1 cellular context compared by ENCODE assay signal in the genomic region with DNA sequence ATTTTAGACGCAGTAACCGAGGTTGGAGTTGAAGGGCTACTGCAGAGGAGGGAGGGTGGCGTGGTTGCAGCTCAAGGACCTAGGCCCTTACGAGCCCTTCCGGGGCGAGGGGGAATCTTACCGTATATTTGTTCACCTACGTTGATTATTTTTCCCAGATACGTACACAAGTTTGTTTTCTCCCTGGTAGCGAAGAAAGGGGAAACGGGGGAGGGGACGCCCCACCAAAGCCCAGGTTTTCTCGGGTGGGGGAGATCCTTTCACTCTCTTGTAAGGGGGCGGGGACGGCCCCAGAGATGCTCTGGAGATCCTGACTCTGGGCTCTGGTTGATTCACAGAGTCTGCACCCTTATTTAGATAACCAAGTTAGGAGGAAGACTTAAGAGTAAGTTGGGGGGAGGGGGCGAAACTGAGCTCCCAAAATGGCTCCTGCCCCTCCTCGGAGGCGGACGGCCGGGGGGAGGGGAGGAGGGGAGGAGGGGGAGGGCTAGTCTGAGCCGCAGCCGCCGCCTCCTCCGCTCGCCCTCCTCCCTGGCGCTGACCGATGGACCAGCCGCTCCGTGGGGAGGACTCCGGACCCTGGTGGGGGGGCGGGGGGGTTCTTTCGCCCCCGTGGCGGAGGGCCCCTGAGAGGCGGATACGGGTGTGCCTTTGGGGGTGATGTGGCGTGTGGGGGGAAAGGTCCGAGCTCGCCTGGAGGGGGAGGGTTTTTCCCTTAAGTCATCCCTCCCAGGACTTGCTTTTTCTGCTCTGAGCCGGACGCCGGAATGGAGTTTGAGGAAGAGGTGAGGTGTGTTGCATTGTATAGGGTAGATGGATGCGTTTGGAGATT.
TF ChIP-seq lines count a peak whose summit lies in the region.

No MANE protein-coding gene starts in this region.

TF ChIP-seq in K562, 482 proteins besides CTCF, POLR2A, EP300 and RAD21 (continued from another document):
- TF ChIP-seq HMBOX1 (IDR thresholded peaks at IDR 0.05), result peak; percentile 64; the same call in 1 of the 2 replicates
- peak; percentile 94 for TF ChIP-seq PCBP1 (IDR thresholded peaks at IDR 0.05; ENCODE audit: low read depth, low read length, poor library complexity, severe bottlenecking)
- TF ChIP-seq FOXJ2 (tag; IDR thresholded peaks at IDR 0.05), result peak; percentile 86
- no peak for TF ChIP-seq PCBP2 (IDR thresholded peaks at IDR 0.05; ENCODE audit: low read depth, low read length, poor library complexity, severe bottlenecking)
- TF ChIP-seq KDM5B (IDR thresholded peaks at IDR 0.05; ENCODE audit: insufficient replicate concordance, low read depth, low read length), result peak; percentile 1
- peak; percentile 38 for TF ChIP-seq HMGN3 (IDR thresholded peaks at IDR 0.05; ENCODE audit: borderline replicate concordance, extremely low read depth, insufficient read length, low read depth, low read length)
- TF ChIP-seq MTA2 (IDR thresholded peaks at IDR 0.05; ENCODE audit: low read depth), result no peak
- TF ChIP-seq RHOXF2B (CRISPR knock-in tag; conservative IDR thresholded peaks at IDR 0.05), result no peak
- TF ChIP-seq, protein P1, sequence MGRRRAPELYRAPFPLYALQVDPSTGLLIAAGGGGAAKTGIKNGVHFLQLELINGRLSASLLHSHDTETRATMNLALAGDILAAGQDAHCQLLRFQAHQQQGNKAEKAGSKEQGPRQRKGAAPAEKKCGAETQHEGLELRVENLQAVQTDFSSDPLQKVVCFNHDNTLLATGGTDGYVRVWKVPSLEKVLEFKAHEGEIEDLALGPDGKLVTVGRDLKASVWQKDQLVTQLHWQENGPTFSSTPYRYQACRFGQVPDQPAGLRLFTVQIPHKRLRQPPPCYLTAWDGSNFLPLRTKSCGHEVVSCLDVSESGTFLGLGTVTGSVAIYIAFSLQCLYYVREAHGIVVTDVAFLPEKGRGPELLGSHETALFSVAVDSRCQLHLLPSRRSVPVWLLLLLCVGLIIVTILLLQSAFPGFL (CRISPR knock-in tag; IDR thresholded peaks at IDR 0.05), result no peak
- TF ChIP-seq, protein P2, sequence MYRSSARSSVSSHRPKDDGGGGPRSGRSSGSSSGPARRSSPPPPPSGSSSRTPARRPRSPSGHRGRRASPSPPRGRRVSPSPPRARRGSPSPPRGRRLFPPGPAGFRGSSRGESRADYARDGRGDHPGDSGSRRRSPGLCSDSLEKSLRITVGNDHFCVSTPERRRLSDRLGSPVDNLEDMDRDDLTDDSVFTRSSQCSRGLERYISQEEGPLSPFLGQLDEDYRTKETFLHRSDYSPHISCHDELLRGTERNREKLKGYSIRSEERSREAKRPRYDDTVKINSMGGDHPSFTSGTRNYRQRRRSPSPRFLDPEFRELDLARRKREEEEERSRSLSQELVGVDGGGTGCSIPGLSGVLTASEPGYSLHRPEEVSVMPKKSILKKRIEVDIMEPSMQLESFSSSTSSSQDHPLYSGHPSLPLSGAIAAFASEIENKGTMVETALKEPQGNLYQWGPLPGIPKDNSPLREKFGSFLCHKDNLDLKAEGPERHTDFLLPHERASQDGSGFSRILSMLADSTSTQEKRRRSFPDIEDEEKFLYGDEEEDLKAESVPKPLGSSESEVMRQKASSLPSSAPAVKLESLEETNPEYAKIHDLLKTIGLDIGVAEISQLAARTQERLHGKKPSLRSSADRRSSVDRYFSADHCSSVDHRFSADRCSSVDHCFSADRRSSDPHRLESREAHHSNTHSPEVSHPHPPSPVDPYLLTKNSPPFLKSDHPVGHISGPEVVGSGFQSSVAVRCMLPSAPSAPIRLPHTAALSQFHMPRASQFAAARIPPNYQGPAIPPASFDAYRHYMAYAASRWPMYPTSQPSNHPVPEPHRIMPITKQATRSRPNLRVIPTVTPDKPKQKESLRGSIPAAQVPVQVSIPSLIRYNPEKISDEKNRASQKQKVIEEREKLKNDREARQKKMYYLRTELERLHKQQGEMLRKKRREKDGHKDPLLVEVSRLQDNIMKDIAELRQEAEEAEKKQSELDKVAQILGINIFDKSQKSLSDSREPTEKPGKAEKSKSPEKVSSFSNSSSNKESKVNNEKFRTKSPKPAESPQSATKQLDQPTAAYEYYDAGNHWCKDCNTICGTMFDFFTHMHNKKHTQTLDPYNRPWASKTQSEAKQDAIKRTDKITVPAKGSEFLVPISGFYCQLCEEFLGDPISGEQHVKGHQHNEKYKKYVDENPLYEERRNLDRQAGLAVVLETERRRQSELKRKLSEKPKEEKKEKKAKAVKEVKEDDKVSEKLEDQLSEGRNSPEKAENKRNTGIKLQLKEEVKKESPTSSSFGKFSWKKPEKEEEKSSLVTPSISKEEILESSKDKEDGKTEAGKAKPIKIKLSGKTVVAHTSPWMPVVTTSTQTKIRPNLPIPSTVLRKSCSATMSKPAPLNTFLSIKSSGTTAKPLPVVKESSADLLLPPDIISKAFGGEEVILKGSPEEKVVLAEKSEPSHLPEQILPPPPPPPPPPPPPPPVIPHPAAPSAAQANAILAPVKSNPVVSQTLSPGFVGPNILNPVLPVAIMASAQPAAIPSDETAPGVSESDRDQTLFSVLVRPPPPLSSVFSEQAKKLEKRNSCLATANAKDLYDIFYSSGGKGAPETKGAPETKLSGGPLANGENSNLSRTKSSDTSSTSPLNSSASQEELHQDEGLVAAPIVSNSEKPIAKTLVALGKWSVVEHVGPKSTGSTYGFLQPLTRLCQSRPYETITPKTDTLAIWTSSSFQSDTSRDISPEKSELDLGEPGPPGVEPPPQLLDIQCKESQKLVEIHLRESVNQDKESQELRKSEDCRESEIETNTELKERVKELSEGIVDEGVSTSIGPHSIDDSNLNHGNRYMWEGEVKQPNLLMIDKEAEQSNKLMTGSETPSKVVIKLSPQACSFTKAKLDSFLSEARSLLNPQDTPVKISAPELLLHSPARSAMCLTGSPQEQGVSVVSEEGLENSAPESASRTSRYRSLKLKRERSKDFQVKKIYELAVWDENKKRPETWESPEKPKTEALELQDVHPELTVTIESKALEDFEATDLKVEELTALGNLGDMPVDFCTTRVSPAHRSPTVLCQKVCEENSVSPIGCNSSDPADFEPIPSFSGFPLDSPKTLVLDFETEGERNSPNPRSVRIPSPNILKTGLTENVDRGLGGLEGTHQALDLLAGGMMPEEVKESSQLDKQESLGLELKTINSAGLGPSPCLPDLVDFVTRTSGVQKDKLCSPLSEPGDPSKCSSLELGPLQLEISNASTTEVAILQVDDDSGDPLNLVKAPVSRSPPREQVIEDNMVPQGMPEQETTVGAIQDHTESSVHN (IDR thresholded peaks at IDR 0.05; ENCODE audit: borderline replicate concordance in 1 of 2, low read depth in 1 of 2), result 0 out of 4 replicates have a peak, but pooled peaks of 1 of the 2 experiments have one; percentile 14
- peak; percentile 64 for TF ChIP-seq CREM (IDR thresholded peaks at IDR 0.05; ENCODE audit: low read depth)
- TF ChIP-seq ZNF277 (CRISPR knock-in tag; IDR thresholded peaks at IDR 0.05; ENCODE audit: borderline replicate concordance), result no peak
- TF ChIP-seq SPI1 (IDR thresholded peaks at IDR 0.05; ENCODE audit: borderline replicate concordance, low read depth, low read length), result peak; percentile 48; the same call in 1 of the 2 replicates
- TF ChIP-seq PRMT5 (CRISPR knock-in tag; IDR thresholded peaks at IDR 0.05), result no peak
- TF ChIP-seq PTRF (tag; IDR thresholded peaks at IDR 0.05), result no peak
- TF ChIP-seq ZNF263 (CRISPR knock-in tag; IDR thresholded peaks at IDR 0.05; ENCODE audit: borderline replicate concordance), result peak; percentile 99
